In genomic region chr11:110069158-110069737, GRCh38 we compare ENCODE assay signal across 1 cellular context.
A peak's percentile ranks its signal among the peaks of the same experiment; 100 is the strongest.
TF ChIP-seq lines count a peak whose summit lies in the region.

No MANE protein-coding gene starts in this region.

TF ChIP-seq in K562, 482 proteins besides CTCF, POLR2A, EP300 and RAD21 (continues in another document):
- TF ChIP-seq, protein P1, sequence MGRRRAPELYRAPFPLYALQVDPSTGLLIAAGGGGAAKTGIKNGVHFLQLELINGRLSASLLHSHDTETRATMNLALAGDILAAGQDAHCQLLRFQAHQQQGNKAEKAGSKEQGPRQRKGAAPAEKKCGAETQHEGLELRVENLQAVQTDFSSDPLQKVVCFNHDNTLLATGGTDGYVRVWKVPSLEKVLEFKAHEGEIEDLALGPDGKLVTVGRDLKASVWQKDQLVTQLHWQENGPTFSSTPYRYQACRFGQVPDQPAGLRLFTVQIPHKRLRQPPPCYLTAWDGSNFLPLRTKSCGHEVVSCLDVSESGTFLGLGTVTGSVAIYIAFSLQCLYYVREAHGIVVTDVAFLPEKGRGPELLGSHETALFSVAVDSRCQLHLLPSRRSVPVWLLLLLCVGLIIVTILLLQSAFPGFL (CRISPR knock-in tag; IDR thresholded peaks at IDR 0.05), result no peak
- no peak for TF ChIP-seq GMEB1 (CRISPR knock-in tag; IDR thresholded peaks at IDR 0.05)
- TF ChIP-seq ESRRA (IDR thresholded peaks at IDR 0.05; ENCODE audit: borderline replicate concordance, low read depth), result no peak
- TF ChIP-seq, protein P2, sequence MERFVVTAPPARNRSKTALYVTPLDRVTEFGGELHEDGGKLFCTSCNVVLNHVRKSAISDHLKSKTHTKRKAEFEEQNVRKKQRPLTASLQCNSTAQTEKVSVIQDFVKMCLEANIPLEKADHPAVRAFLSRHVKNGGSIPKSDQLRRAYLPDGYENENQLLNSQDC (CRISPR knock-in tag; IDR thresholded peaks at IDR 0.05), result no peak
- TF ChIP-seq PPARD (CRISPR knock-in tag; IDR thresholded peaks at IDR 0.05), result no peak
- TF ChIP-seq ZNF699 (CRISPR knock-in tag; IDR thresholded peaks at IDR 0.05; ENCODE audit: insufficient replicate concordance), result no peak
- 0 out of 2 replicates have a peak, but pooled peaks have one; percentile 12 for TF ChIP-seq EP400 (IDR thresholded peaks at IDR 0.05)
- TF ChIP-seq FIP1L1 (IDR thresholded peaks at IDR 0.05; ENCODE audit: low read depth, low read length, poor library complexity, severe bottlenecking), result no peak
- TF ChIP-seq, protein P3, sequence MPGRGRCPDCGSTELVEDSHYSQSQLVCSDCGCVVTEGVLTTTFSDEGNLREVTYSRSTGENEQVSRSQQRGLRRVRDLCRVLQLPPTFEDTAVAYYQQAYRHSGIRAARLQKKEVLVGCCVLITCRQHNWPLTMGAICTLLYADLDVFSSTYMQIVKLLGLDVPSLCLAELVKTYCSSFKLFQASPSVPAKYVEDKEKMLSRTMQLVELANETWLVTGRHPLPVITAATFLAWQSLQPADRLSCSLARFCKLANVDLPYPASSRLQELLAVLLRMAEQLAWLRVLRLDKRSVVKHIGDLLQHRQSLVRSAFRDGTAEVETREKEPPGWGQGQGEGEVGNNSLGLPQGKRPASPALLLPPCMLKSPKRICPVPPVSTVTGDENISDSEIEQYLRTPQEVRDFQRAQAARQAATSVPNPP (IDR thresholded peaks at IDR 0.05; ENCODE audit: borderline replicate concordance, insufficient read depth, insufficient read length), result no peak
- TF ChIP-seq CTBP1 (IDR thresholded peaks at IDR 0.05; ENCODE audit: borderline replicate concordance), result no peak
- TF ChIP-seq ELF1 (tag; IDR thresholded peaks at IDR 0.05), result no peak
- no peak for TF ChIP-seq CBFA2T3 (IDR thresholded peaks at IDR 0.05)
- no peak for TF ChIP-seq RAD51 (IDR thresholded peaks at IDR 0.05; ENCODE audit: borderline replicate concordance, low read depth)
- TF ChIP-seq KDM5B (IDR thresholded peaks at IDR 0.05; ENCODE audit: insufficient replicate concordance, low read depth, low read length), result no peak
- TF ChIP-seq, protein P4, sequence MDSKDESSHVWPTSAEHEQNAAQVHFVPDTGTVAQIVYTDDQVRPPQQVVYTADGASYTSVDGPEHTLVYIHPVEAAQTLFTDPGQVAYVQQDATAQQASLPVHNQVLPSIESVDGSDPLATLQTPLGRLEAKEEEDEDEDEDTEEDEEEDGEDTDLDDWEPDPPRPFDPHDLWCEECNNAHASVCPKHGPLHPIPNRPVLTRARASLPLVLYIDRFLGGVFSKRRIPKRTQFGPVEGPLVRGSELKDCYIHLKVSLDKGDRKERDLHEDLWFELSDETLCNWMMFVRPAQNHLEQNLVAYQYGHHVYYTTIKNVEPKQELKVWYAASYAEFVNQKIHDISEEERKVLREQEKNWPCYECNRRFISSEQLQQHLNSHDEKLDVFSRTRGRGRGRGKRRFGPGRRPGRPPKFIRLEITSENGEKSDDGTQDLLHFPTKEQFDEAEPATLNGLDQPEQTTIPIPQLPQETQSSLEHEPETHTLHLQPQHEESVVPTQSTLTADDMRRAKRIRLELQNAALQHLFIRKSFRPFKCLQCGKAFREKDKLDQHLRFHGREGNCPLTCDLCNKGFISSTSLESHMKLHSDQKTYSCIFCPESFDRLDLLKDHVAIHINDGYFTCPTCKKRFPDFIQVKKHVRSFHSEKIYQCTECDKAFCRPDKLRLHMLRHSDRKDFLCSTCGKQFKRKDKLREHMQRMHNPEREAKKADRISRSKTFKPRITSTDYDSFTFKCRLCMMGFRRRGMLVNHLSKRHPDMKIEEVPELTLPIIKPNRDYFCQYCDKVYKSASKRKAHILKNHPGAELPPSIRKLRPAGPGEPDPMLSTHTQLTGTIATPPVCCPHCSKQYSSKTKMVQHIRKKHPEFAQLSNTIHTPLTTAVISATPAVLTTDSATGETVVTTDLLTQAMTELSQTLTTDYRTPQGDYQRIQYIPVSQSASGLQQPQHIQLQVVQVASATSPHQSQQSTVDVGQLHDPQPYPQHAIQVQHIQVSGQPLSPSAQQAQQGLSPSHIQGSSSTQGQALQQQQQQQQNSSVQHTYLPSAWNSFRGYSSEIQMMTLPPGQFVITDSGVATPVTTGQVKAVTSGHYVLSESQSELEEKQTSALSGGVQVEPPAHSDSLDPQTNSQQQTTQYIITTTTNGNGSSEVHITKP (IDR thresholded peaks at IDR 0.05; ENCODE audit: partially characterized antibody), result no peak
- no peak for TF ChIP-seq ZNF785 (CRISPR knock-in tag; IDR thresholded peaks at IDR 0.05)
- TF ChIP-seq ZC3H11A (IDR thresholded peaks at IDR 0.05; ENCODE audit: low read depth, low read length), result no peak
- TF ChIP-seq ZBTB43 (CRISPR knock-in tag; IDR thresholded peaks at IDR 0.05), result no peak
- TF ChIP-seq ARHGAP35 (IDR thresholded peaks at IDR 0.05; ENCODE audit: partially characterized antibody), result no peak
- TF ChIP-seq TCFL5 (CRISPR knock-in tag; conservative IDR thresholded peaks at IDR 0.05), result no peak
- no peak for TF ChIP-seq ZFPM2 (CRISPR knock-in tag; IDR thresholded peaks at IDR 0.05)
- no peak for TF ChIP-seq NFE2L1 (tag; IDR thresholded peaks at IDR 0.05; ENCODE audit: borderline replicate concordance, low read depth)
- TF ChIP-seq TCF7 (IDR thresholded peaks at IDR 0.05; ENCODE audit: borderline replicate concordance), result no peak
- peak; percentile 87 for TF ChIP-seq MEF2D (tag; conservative IDR thresholded peaks at IDR 0.05; ENCODE audit: low read depth)
- peak; percentile 85 for TF ChIP-seq ETV1 (tag; conservative IDR thresholded peaks at IDR 0.05; ENCODE audit: low read depth)
- TF ChIP-seq NCOA6 (IDR thresholded peaks at IDR 0.05), result no peak
- no peak for TF ChIP-seq FOXK2 (conservative IDR thresholded peaks at IDR 0.05 in 1 of 2, IDR thresholded peaks at IDR 0.05 in 1 of 2; ENCODE audit: low read depth in 2 of 2)
- no peak for TF ChIP-seq LEF1 (IDR thresholded peaks at IDR 0.05)
- no peak for TF ChIP-seq UBTF (IDR thresholded peaks at IDR 0.05; ENCODE audit: borderline replicate concordance in 1 of 2, low read depth in 2 of 2, low read length in 2 of 2)
- TF ChIP-seq ZBTB17 (CRISPR knock-in tag; IDR thresholded peaks at IDR 0.05), result 0 out of 2 replicates have a peak, but pooled peaks have one; percentile 21
- no peak for TF ChIP-seq ZNF431 (CRISPR knock-in tag; IDR thresholded peaks at IDR 0.05)
- TF ChIP-seq MCM7 (IDR thresholded peaks at IDR 0.05), result no peak
- TF ChIP-seq HDAC6 (IDR thresholded peaks at IDR 0.05; ENCODE audit: low read depth, low read length), result no peak
- TF ChIP-seq MECOM (CRISPR knock-in tag; IDR thresholded peaks at IDR 0.05), result 0 out of 2 replicates have a peak, but pooled peaks have one; percentile 31
- TF ChIP-seq, protein P5, sequence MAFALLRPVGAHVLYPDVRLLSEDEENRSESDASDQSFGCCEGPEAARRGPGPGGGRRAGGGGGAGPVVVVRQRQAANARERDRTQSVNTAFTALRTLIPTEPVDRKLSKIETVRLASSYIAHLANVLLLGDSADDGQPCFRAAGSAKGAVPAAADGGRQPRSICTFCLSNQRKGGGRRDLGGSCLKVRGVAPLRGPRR (CRISPR knock-in tag; IDR thresholded peaks at IDR 0.05), result no peak
- TF ChIP-seq ATF1 (CRISPR knock-in tag; IDR thresholded peaks at IDR 0.05), result no peak
- no peak for TF ChIP-seq ATF1 (tag; IDR thresholded peaks at IDR 0.05)
- TF ChIP-seq MTA3 (IDR thresholded peaks at IDR 0.05; ENCODE audit: borderline replicate concordance), result no peak
- no peak for TF ChIP-seq BHLHE40 (IDR thresholded peaks at IDR 0.05; ENCODE audit: low read length)
- no peak for TF ChIP-seq RBM17 (IDR thresholded peaks at IDR 0.05; ENCODE audit: borderline replicate concordance, low read depth, low read length)
- no peak for TF ChIP-seq ADNP (tag; IDR thresholded peaks at IDR 0.05)
- peak; percentile 34; the same call in 1 of the 2 replicates for TF ChIP-seq ARID1B (IDR thresholded peaks at IDR 0.05)
- TF ChIP-seq, protein P6, sequence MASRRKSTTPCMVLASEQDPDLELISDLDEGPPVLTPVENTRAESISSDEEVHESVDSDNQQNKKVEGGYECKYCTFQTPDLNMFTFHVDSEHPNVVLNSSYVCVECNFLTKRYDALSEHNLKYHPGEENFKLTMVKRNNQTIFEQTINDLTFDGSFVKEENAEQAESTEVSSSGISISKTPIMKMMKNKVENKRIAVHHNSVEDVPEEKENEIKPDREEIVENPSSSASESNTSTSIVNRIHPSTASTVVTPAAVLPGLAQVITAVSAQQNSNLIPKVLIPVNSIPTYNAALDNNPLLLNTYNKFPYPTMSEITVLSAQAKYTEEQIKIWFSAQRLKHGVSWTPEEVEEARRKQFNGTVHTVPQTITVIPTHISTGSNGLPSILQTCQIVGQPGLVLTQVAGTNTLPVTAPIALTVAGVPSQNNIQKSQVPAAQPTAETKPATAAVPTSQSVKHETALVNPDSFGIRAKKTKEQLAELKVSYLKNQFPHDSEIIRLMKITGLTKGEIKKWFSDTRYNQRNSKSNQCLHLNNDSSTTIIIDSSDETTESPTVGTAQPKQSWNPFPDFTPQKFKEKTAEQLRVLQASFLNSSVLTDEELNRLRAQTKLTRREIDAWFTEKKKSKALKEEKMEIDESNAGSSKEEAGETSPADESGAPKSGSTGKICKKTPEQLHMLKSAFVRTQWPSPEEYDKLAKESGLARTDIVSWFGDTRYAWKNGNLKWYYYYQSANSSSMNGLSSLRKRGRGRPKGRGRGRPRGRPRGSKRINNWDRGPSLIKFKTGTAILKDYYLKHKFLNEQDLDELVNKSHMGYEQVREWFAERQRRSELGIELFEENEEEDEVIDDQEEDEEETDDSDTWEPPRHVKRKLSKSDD (conservative IDR thresholded peaks at IDR 0.05; ENCODE audit: low read length), result no peak
- no peak for TF ChIP-seq YY1 (IDR thresholded peaks at IDR 0.05; ENCODE audit: borderline replicate concordance in 1 of 3, control insufficient read depth in 1 of 3, extremely low read depth in 1 of 3, insufficient read depth in 3 of 3, insufficient read length in 1 of 3, insufficient replicate concordance in 2 of 3, low read depth in 1 of 3, low read length in 2 of 3)
- no peak for TF ChIP-seq ZBTB1 (CRISPR knock-in tag; IDR thresholded peaks at IDR 0.05; ENCODE audit: borderline replicate concordance, low read depth)
- TF ChIP-seq ZFX (CRISPR knock-in tag; IDR thresholded peaks at IDR 0.05), result no peak
- TF ChIP-seq, protein P7, sequence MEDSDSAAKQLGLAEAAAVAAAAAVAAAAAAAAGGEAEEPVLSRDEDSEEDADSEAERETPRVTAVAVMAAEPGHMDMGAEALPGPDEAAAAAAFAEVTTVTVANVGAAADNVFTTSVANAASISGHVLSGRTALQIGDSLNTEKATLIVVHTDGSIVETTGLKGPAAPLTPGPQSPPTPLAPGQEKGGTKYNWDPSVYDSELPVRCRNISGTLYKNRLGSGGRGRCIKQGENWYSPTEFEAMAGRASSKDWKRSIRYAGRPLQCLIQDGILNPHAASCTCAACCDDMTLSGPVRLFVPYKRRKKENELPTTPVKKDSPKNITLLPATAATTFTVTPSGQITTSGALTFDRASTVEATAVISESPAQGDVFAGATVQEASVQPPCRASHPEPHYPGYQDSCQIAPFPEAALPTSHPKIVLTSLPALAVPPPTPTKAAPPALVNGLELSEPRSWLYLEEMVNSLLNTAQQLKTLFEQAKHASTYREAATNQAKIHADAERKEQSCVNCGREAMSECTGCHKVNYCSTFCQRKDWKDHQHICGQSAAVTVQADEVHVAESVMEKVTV (CRISPR knock-in tag; IDR thresholded peaks at IDR 0.05), result no peak
- no peak for TF ChIP-seq ZNF263 (CRISPR knock-in tag; IDR thresholded peaks at IDR 0.05; ENCODE audit: borderline replicate concordance)
- no peak for TF ChIP-seq ZNF41 (CRISPR knock-in tag; conservative IDR thresholded peaks at IDR 0.05)
- TF ChIP-seq KDM1A (IDR thresholded peaks at IDR 0.05), result no peak
- TF ChIP-seq CSDE1 (IDR thresholded peaks at IDR 0.05), result no peak
- TF ChIP-seq ZNF436 (CRISPR knock-in tag; IDR thresholded peaks at IDR 0.05), result no peak
- TF ChIP-seq KLF10 (CRISPR knock-in tag; IDR thresholded peaks at IDR 0.05), result no peak
- TF ChIP-seq HNRNPK (IDR thresholded peaks at IDR 0.05; ENCODE audit: low read depth, low read length, poor library complexity, severe bottlenecking), result no peak
